In genomic region chr4:106062452-106062875, GRCh38 we compare ENCODE assay signal across 13 cellular contexts.
DNase-seq lines count a peak whose midpoint lies in the region; ATAC-seq, FAIRE-seq and TF ChIP-seq lines count a peak whose summit lies in the region.
"Had no signal": no experiment of that assay in that cellular context is flagged by ENCODE, and none has a peak within 500 bp of the region (broad histone marks: within the 10 kb centered on the region; RNA-seq: fewer than 3 reads in every experiment).

No MANE protein-coding gene starts in this region.

- WGBS in GM23248 (ENCODE audit: low coverage in 1 of 2, low lambda C conversion rate in 2 of 2, missing lambda C conversion rate in 2 of 2), 2 experiments, result 73 to 80% methylated on average over 1 of the region's 1 CpG

- no peak overlapping the region for H3K4me3 ChIP-seq in GM23248
- H3K4me3 ChIP-seq in endothelial cell of umbilical vein (replicated peaks in 1 of 3; ENCODE audit: insufficient read depth in 1 of 3, low read depth in 1 of 3, low read length in 3 of 3), result no peak overlapping the region
- H3K4me3 ChIP-seq in osteoblast (ENCODE audit: insufficient read depth, low read length), result no peak overlapping the region

- H3K27ac ChIP-seq in GM23248, result no peak overlapping the region
- H3K27ac ChIP-seq in endothelial cell of umbilical vein (ENCODE audit: insufficient read depth, low read depth, low read length), result no peak overlapping the region
- no peak overlapping the region for H3K27ac ChIP-seq in osteoblast (ENCODE audit: low read depth, low read length)

- H3K4me1 ChIP-seq in GM23248 (ENCODE audit: insufficient read depth) (peaks cover 13% of the 10 kb centered on the region), endothelial cell of umbilical vein (ENCODE audit: control insufficient read depth, extremely low read depth, insufficient read depth, low read length) (peaks cover 15% of the 10 kb centered on the region), osteoblast (ENCODE audit: insufficient read depth, low read length) (peaks cover 6% of the 10 kb centered on the region)

- no peaks in the 10 kb centered on the region for H3K9me3 ChIP-seq in GM23248 (ENCODE audit: low read depth)
- no peaks in the 10 kb centered on the region for H3K9me3 ChIP-seq in endothelial cell of umbilical vein (replicated peaks; ENCODE audit: control insufficient read depth, insufficient read depth, low read length)
- H3K9me3 ChIP-seq in osteoblast (ENCODE audit: low read depth, low read length), result no peaks in the 10 kb centered on the region

- dilution Hi-C loops in endothelial cell of umbilical vein (cut with MboI; ENCODE audit: extremely low pct_ligation_motif_present, low sequenced_read_pairs), result no loop called here

- in situ Hi-C loops in GM23248 (cut with MboI), result no loop called here

- TF ChIP-seq POLR2A in endothelial cell of umbilical vein (IDR thresholded peaks at IDR 0.05; ENCODE audit: low read depth, low read length), result no peak

- intact Hi-C loops in endothelial cell of umbilical vein (cut with micrococcal nuclease), result loop anchor here (2.0 to 10.0 kb wide), 2 partner anchors 72 to 348 kb away; no protein-coding TSS in a partner anchor

- no TSS peak for BruUV-seq in endothelial cell of umbilical vein (replicated peaks; lab: Mats Ljungman, UMichigan)

- H4K20me1 ChIP-seq in GM23248 (ENCODE audit: insufficient read depth) (no peaks in the 10 kb centered on the region), endothelial cell of umbilical vein (replicated peaks; ENCODE audit: control insufficient read depth, extremely low read depth, insufficient read depth, low read length) (no peaks in the 10 kb centered on the region), osteoblast (ENCODE audit: insufficient read depth, low read length) (peaks cover 3% of the 10 kb centered on the region)

- peak overlapping the region; percentile 13 for H3K4me2 ChIP-seq in GM23248 (ENCODE audit: unreplicated experiment)
- H3K4me2 ChIP-seq in endothelial cell of umbilical vein (ENCODE audit: insufficient read depth, low read length), result peak overlapping the region; percentile 47
- H3K4me2 ChIP-seq in osteoblast (ENCODE audit: insufficient read depth, low read length), result peak overlapping the region; percentile 7

- H3K36me3 ChIP-seq in GM23248 (ENCODE audit: low read depth) (no peaks in the 10 kb centered on the region), endothelial cell of umbilical vein (ENCODE audit: control insufficient read depth in 2 of 2, extremely low read depth in 1 of 2, insufficient read depth in 2 of 2, low read length in 2 of 2) (no peaks in the 10 kb centered on the region), osteoblast (ENCODE audit: insufficient read depth, low read length) (no peaks in the 10 kb centered on the region)

- DNase-seq in GM23248, result peak; percentile 41
- peak; percentile 65 for DNase-seq in OCI-M1 (lab: John Stamatoyannopoulos, UW)
- DNase-seq in endothelial cell of umbilical vein (ENCODE audit: low read depth, low spot score), result peak; percentile 82
- no peak for DNase-seq in osteoblast (ENCODE audit: insufficient read length, low spot score, missing footprints)
- no peak for DNase-seq in NCI-H748 treated with DMSO at 0.1 percent for 48 hours (lab: John Stamatoyannopoulos, UW)
- no peak for DNase-seq in SIG-M5 (lab: John Stamatoyannopoulos, UW)
- no peak for DNase-seq in activated CD4-positive, alpha-beta T cell treated with anti-CD3 and anti-CD28 coated beads, Interleukin-2, amount 50 U/mL, for 4 hours
- DNase-seq: activated CD4-positive, alpha-beta memory T cell treated with anti-CD3 and anti-CD28 coated beads, Interleukin-2, amount 10 ng/mL, durations not matched to agents 7 days and 5 days; midbrain; stimulated activated CD4-positive, alpha-beta T cell treated with anti-CD3 and anti-CD28 coated beads, Interleukin-15, amount 100 ng/mL, for 24 hours; stimulated activated naive CD8-positive, alpha-beta T cell treated with anti-CD3 and anti-CD28 coated beads, Interleukin-15, amount 100 ng/mL, for 72 hours had no signal

- H3K9ac ChIP-seq in GM23248 (no peak overlapping the region), endothelial cell of umbilical vein (replicated peaks; ENCODE audit: extremely low read depth, insufficient read depth, low read length) (no peak overlapping the region)

- no peaks in the 10 kb centered on the region for H3K9me2 ChIP-seq in GM23248 (ENCODE audit: insufficient read depth)

- H3F3A ChIP-seq in GM23248 (ENCODE audit: insufficient read depth), result 0 out of 2 replicates have a peak, but pooled peaks cover 6% of the 10 kb centered on the region

- peak; percentile 66 for FAIRE-seq in endothelial cell of umbilical vein (lab: Jason Lieb, UNC)

- no peak for TF ChIP-seq CTCF in endothelial cell of umbilical vein (IDR thresholded peaks at IDR 0.05; ENCODE audit: extremely low read depth in 1 of 2, insufficient read depth in 1 of 2, low read depth in 1 of 2, low read length in 2 of 2)
- TF ChIP-seq CTCF in osteoblast (IDR thresholded peaks at IDR 0.05; ENCODE audit: extremely low read depth, low read depth, low read length), result no peak

- no peak overlapping the region for H2AFZ ChIP-seq in GM23248
- no peak overlapping the region for H2AFZ ChIP-seq in endothelial cell of umbilical vein (ENCODE audit: low read depth, low read length)
- no peak overlapping the region for H2AFZ ChIP-seq in osteoblast (ENCODE audit: low read length)

- POLR2A ChIA-PET in endothelial cell of umbilical vein (lab: Charles Lee), result no interaction called here

- H3K9me1 ChIP-seq in endothelial cell of umbilical vein (replicated peaks; ENCODE audit: control insufficient read depth, extremely low read depth, insufficient read depth, low read length), result no peaks in the 10 kb centered on the region

- ATAC-seq in GM19035 (IDR thresholded peaks at IDR 0.05; ENCODE audit: unreplicated experiment), result no peak
- ATAC-seq: esophagus mucosa; stimulated activated naive CD8-positive, alpha-beta T cell treated with anti-CD3 and anti-CD28 coated beads, Interleukin-15, amount 100 ng/mL, for 72 hours had no signal

- H3K79me2 ChIP-seq in GM23248 (ENCODE audit: insufficient read depth) (no peaks in the 10 kb centered on the region), endothelial cell of umbilical vein (ENCODE audit: control insufficient read depth, insufficient read depth, low read length) (no peaks in the 10 kb centered on the region), osteoblast (ENCODE audit: insufficient read depth, low read length) (no peaks in the 10 kb centered on the region)

- no peaks in the 10 kb centered on the region for H3K27me3 ChIP-seq in GM23248 (replicated peaks; ENCODE audit: insufficient read depth)
- H3K27me3 ChIP-seq in endothelial cell of umbilical vein (ENCODE audit: control insufficient read depth in 2 of 2, insufficient read depth in 2 of 2, low read length in 2 of 2), result no peaks in the 10 kb centered on the region
- H3K27me3 ChIP-seq in osteoblast (ENCODE audit: insufficient read depth, low read length), result no peaks in the 10 kb centered on the region

- CTCF ChIA-PET in endothelial cell of umbilical vein (lab: Charles Lee), result interaction anchor here (0.7 to 1.4 kb wide), 2 partner anchors 10 to 348 kb away, joined by 3 read pairs; no protein-coding TSS in a partner anchor

TF ChIP-seq in endothelial cell of umbilical vein, 7 proteins besides CTCF, POLR2A, EP300 and RAD21:
- TF ChIP-seq POLR2AphosphoS5 (IDR thresholded peaks at IDR 0.05; ENCODE audit: insufficient read depth, low read depth, low read length), result peak; percentile 92
- no peak for TF ChIP-seq MYC (IDR thresholded peaks at IDR 0.05; ENCODE audit: low read depth, low read length)
- peak; percentile 32 for TF ChIP-seq JUN (IDR thresholded peaks at IDR 0.05; ENCODE audit: borderline replicate concordance, insufficient read depth, insufficient read length, low read depth)
- no peak for TF ChIP-seq EZH2 (IDR thresholded peaks at IDR 0.05; ENCODE audit: borderline replicate concordance, low read depth, low read length, severe bottlenecking)
- TF ChIP-seq FOS (IDR thresholded peaks at IDR 0.05; ENCODE audit: borderline replicate concordance, insufficient read depth, low read length), result peak; percentile 24
- TF ChIP-seq MAX (IDR thresholded peaks at IDR 0.05; ENCODE audit: insufficient read depth, insufficient read length), result no peak
- TF ChIP-seq GATA2 (IDR thresholded peaks at IDR 0.05; ENCODE audit: insufficient read depth, insufficient read length, low read depth, low read length), result peak; percentile 94

Comparison
In these comparisons a context has a peak if more than half of its experiments do, and no peak if none do; other contexts are left out.
1. DNase-seq: peak in GM23248 (single experiment), OCI-M1 (single experiment) and endothelial cell of umbilical vein (single experiment); none in osteoblast (single experiment), NCI-H748 treated with DMSO at 0.1 percent for 48 hours (single experiment), SIG-M5 (single experiment) and activated CD4-positive, alpha-beta T cell treated with anti-CD3 and anti-CD28 coated beads, Interleukin-2, amount 50 U/mL, for 4 hours (0 of 2).
2. Peak in every context shown above with its lines, with median percentiles within 50 percentile points of each other: H3K4me2 ChIP-seq.